14 cellular contexts compared by ENCODE assay signal in genomic region chr14:106044515-106044914, GRCh38.
DNase-seq lines count a peak whose midpoint lies in the region; ATAC-seq and TF ChIP-seq lines count a peak whose summit lies in the region.
"Had no signal": no experiment of that assay in that cellular context is flagged by ENCODE, and none has a peak within 500 bp of the region (broad histone marks: within the 10 kb centered on the region; RNA-seq: fewer than 3 reads in every experiment).

No MANE protein-coding gene starts in this region.

- no peaks in the 10 kb centered on the region for H3K27me3 Mint-ChIP-seq in stimulated activated memory B cell treated with anti-CD40 and anti-IgM and Interleukin-4, amounts not matched to agents 10 μg/mL and 1 μg/mL and 100 μg/mL, for 72 hours
- H3K27me3 Mint-ChIP-seq: CD4-positive, alpha-beta T cell had no signal

- no peaks in the 10 kb centered on the region for H3K36me3 Mint-ChIP-seq in stimulated activated memory B cell treated with anti-CD40 and anti-IgM and Interleukin-4, amounts not matched to agents 10 μg/mL and 1 μg/mL and 100 μg/mL, for 72 hours

- peak overlapping the region; percentile 56 for H3K27ac Mint-ChIP-seq in stimulated activated memory B cell treated with anti-CD40 and anti-IgM and Interleukin-4, amounts not matched to agents 10 μg/mL and 1 μg/mL and 100 μg/mL, for 72 hours
- H3K27ac Mint-ChIP-seq: CD4-positive, alpha-beta T cell; T-helper 1 cell treated with Interleukin-12 subunit alpha and Interleukin-12 subunit beta and Interleukin-4 antibody, amounts not matched to agents 30 μg/mL and 1 μg/mL, for 36 hours had no signal

- peak; percentile 65 for ATAC-seq in stimulated activated memory B cell treated with anti-CD40 and anti-IgM and Interleukin-4, amounts not matched to agents 10 μg/mL and 1 μg/mL and 100 μg/mL, for 72 hours
- ATAC-seq in HG03159 (IDR thresholded peaks at IDR 0.05; ENCODE audit: unreplicated experiment) (no peak), HG03097 (IDR thresholded peaks at IDR 0.05; ENCODE audit: low FRiP score, unreplicated experiment) (no peak)

- H3K4me1 Mint-ChIP-seq in stimulated activated memory B cell treated with anti-CD40 and anti-IgM and Interleukin-4, amounts not matched to agents 10 μg/mL and 1 μg/mL and 100 μg/mL, for 72 hours: peaks cover 14% of the 10 kb centered on the region

- H3K9me3 Mint-ChIP-seq in stimulated activated memory B cell treated with anti-CD40 and anti-IgM and Interleukin-4, amounts not matched to agents 10 μg/mL and 1 μg/mL and 100 μg/mL, for 72 hours: no peaks in the 10 kb centered on the region
- H3K9me3 Mint-ChIP-seq: CD4-positive, alpha-beta T cell; T-helper 1 cell treated with Interleukin-12 subunit alpha and Interleukin-12 subunit beta and Interleukin-4 antibody, amounts not matched to agents 30 μg/mL and 1 μg/mL, for 36 hours had no signal

- no peak for TF ChIP-seq CTCF in GM13976 (IDR thresholded peaks at IDR 0.05; ENCODE audit: borderline replicate concordance, control extremely low read depth, extremely low read depth, insufficient read depth, missing control alignments)

- in situ Hi-C loops in GM13976 (cut with MboI; ENCODE audit: low sequenced_read_pairs, unreplicated experiment): no loop called here

- DNase-seq in NCI-H2171 treated with DMSO at 0.1 percent for 48 hours (lab: John Stamatoyannopoulos, UW) (peak; percentile 32), NCI-H2171 (lab: John Stamatoyannopoulos, UW) (no peak), GM13976 (ENCODE audit: low spot score) (peak; percentile 3), NAMALWA (ENCODE audit: low spot score) (peak; percentile 21), superior temporal gyrus (ENCODE audit: extremely low spot score) (no peak)
- DNase-seq: 8988T, NCI-H1105 treated with DMSO at 0.1 percent for 48 hours, NCI-H345, NCI-H524 treated with DMSO at 0.1 percent for 48 hours had no signal

- H3K4me3 Mint-ChIP-seq in stimulated activated memory B cell treated with anti-CD40 and anti-IgM and Interleukin-4, amounts not matched to agents 10 μg/mL and 1 μg/mL and 100 μg/mL, for 72 hours: peak overlapping the region; percentile 6
- H3K4me3 Mint-ChIP-seq: CD4-positive, alpha-beta T cell; T-helper 1 cell treated with Interleukin-12 subunit alpha and Interleukin-12 subunit beta and Interleukin-4 antibody, amounts not matched to agents 30 μg/mL and 1 μg/mL, for 36 hours had no signal

Comparison
In these comparisons a context has a peak if more than half of its experiments do, and no peak if none do; other contexts are left out.
1. DNase-seq: peak in NCI-H2171 treated with DMSO at 0.1 percent for 48 hours (single experiment), GM13976 (single experiment) and NAMALWA (single experiment); none in NCI-H2171 (single experiment) and superior temporal gyrus (single experiment).